10 cellular contexts compared by ENCODE assay signal in the genomic region with DNA sequence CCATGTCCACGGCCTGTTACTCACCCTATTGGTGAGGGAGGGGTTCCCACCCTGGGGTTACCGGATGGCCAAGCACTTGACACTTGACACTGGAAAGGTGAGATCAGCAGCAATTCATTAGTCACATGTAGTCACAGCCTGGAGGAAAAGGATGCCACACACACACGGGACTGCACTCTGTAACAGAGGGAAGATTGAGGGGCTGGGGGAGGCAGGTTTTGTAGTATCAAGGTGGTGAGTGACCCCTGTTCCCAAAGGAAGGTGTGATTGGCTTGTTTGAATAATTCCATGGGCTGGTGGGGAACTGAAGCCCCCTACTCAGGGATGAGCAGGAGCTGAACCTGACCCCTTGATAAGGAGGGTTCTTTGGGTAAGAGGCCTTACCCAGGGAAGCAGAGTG.
"Had no signal": no experiment of that assay in that cellular context is flagged by ENCODE, and none has a peak within 500 bp of the region (broad histone marks: within the 10 kb centered on the region; RNA-seq: fewer than 3 reads in every experiment).

No MANE protein-coding gene starts in this region.

- H3K9ac ChIP-seq: GM23248 had no signal

- H2AFZ ChIP-seq: GM23248, GM23338 had no signal

- H3K27ac Mint-ChIP-seq: GM23338, H9, HFFc6 had no signal

- H3K27ac ChIP-seq: GM23248 had no signal

- FAIRE-seq: H1, H54 had no signal

- H3K9me3 ChIP-seq: HAP-1 had no signal

- H3K4me3 ChIP-seq: GM23248, GM23338, HAP-1 had no signal

- H3K4me1 ChIP-seq: HAP-1 had no signal

- ATAC-seq: GM23338, HCT116 had no signal

- DNase-seq: GM23248, GOT3, H7, H9, HFFc6 had no signal

- H3K36me3 ChIP-seq: HAP-1 had no signal

- H3K4me2 ChIP-seq: GM23338 had no signal

- H3K4me1 Mint-ChIP-seq: GM23338, H9 had no signal

- H3K4me3 Mint-ChIP-seq: GM23338, H9, HFFc6 had no signal
